In the genomic region with DNA sequence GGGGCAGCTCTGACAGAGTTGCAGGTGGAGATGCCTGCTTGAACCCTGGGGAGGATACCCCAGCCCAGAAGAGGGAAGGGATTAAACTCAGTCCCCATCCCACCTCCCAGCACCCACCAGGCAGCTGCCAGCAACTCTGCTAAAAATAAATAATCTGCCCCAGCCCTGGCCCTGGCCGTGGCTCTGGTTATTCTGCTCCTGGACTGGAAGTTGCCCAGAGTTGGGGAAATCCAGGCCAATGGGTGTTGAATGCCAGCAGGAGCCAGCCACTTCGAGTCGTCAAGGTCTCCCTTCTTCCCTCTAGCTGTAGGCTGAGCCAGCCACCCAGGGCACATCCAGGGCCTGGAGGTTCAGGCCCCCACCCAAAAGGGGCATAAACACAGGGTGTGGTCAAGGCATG, we compare ENCODE assay signal across 10 cellular contexts. TPM values are rescaled to one million over a fixed set of nuclear protein-coding genes. Genes with fewer than 3 reads are reported as not detected.
DNase-seq lines count a peak whose midpoint lies in the region; ATAC-seq and TF ChIP-seq lines count a peak whose summit lies in the region.
"Had no signal": no experiment of that assay in that cellular context is flagged by ENCODE, and none has a peak within 500 bp of the region (broad histone marks: within the 10 kb centered on the region; RNA-seq: fewer than 3 reads in every experiment).

No MANE protein-coding gene starts in this region.

- no peaks in the 10 kb centered on the region for H3K9me3 Mint-ChIP-seq in activated naive CD8-positive, alpha-beta T cell (ENCODE audit: low read depth)
- H3K9me3 Mint-ChIP-seq in activated naive CD8-positive, alpha-beta T cell treated with anti-CD3 and anti-CD28 coated beads, Interleukin-2, amount 50 U/mL, for 24 hours, result no peaks in the 10 kb centered on the region

- peaks cover 3% of the 10 kb centered on the region for H3K4me1 Mint-ChIP-seq in activated naive CD8-positive, alpha-beta T cell (ENCODE audit: low read depth)
- peaks cover 23% of the 10 kb centered on the region for H3K4me1 Mint-ChIP-seq in activated naive CD8-positive, alpha-beta T cell treated with anti-CD3 and anti-CD28 coated beads, Interleukin-2, amount 50 U/mL, for 24 hours

- intact Hi-C loops in esophagus squamous epithelium (cut with DNase I), result no loop called here
- intact Hi-C loops in uterus (cut with DNase I; ENCODE audit: low total_unique reads), result no loop called here

- peaks cover 9% of the 10 kb centered on the region for H3K27me3 Mint-ChIP-seq in activated naive CD8-positive, alpha-beta T cell
- peaks cover 38% of the 10 kb centered on the region for H3K27me3 Mint-ChIP-seq in activated naive CD8-positive, alpha-beta T cell treated with anti-CD3 and anti-CD28 coated beads, Interleukin-2, amount 50 U/mL, for 24 hours

- H3K27me3 ChIP-seq in esophagus squamous epithelium (peaks cover 0 to 35% (median 0%) of the 10 kb centered on the region in 4 donors), muscle layer of duodenum (ENCODE audit: low read depth, low read length) (peaks cover 7% of the 10 kb centered on the region), uterus (no peaks in the 10 kb centered on the region), HAP-1 (ENCODE audit: low read depth) (peaks cover 10% of the 10 kb centered on the region)

- H3K4me3 ChIP-seq in esophagus squamous epithelium (peak overlapping the region in 2 of 4 donors; percentile 68 to 73), muscle layer of duodenum (ENCODE audit: low read depth in 1 of 2, low read length in 2 of 2) (peak overlapping the region in 1 of 2 donors; percentile 77), uterus (no peak overlapping the region), HAP-1 (no peak overlapping the region)

- in situ Hi-C loops in HAP-1 (cut with MboI; ENCODE audit: low sequenced_read_pairs), result no loop called here

- H3K36me3 ChIP-seq in esophagus squamous epithelium (peaks cover 0 to 29% (median 0%) of the 10 kb centered on the region in 3 donors), muscle layer of duodenum (ENCODE audit: control insufficient read depth in 1 of 2, insufficient read depth in 2 of 2, low read length in 2 of 2) (no peaks in the 10 kb centered on the region), uterus (no peaks in the 10 kb centered on the region), HAP-1 (replicated peaks) (no peaks in the 10 kb centered on the region)

- H3K9me3 ChIP-seq in esophagus squamous epithelium, result no peaks in the 10 kb centered on the region
- H3K9me3 ChIP-seq in muscle layer of duodenum (ENCODE audit: control insufficient read depth in 1 of 2, low read length in 2 of 2), result no peaks in the 10 kb centered on the region
- no peaks in the 10 kb centered on the region for H3K9me3 ChIP-seq in uterus
- no peaks in the 10 kb centered on the region for H3K9me3 ChIP-seq in HAP-1

- 23 to 29% methylated on average over 1 to 3 of the region's 3 CpGs for WGBS in esophagus squamous epithelium, 2 donors

- H3K27ac ChIP-seq in esophagus squamous epithelium, result peak overlapping the region; percentile 45 to 90 (median 85)
- peak overlapping the region; percentile 63 for H3K27ac ChIP-seq in muscle layer of duodenum (ENCODE audit: low read length)
- H3K27ac ChIP-seq in uterus, result peak overlapping the region; percentile 79 to 82

- peak overlapping the region; percentile 20 for H3K4me3 Mint-ChIP-seq in activated naive CD8-positive, alpha-beta T cell
- H3K4me3 Mint-ChIP-seq in activated naive CD8-positive, alpha-beta T cell treated with anti-CD3 and anti-CD28 coated beads, Interleukin-2, amount 50 U/mL, for 24 hours, result no peak overlapping the region

- no peak for DNase-seq in activated naive CD8-positive, alpha-beta T cell treated with anti-CD3 and anti-CD28 coated beads, Interleukin-2, amount 50 U/mL, for 24 hours
- DNase-seq in esophagus squamous epithelium (lab: John Stamatoyannopoulos, UW) (no peak), uterus (no peak), HAP-1 (ENCODE audit: low spot score in 2 of 2) (no peak)

- no peaks in the 10 kb centered on the region for H3K36me3 Mint-ChIP-seq in activated naive CD8-positive, alpha-beta T cell
- H3K36me3 Mint-ChIP-seq in activated naive CD8-positive, alpha-beta T cell treated with anti-CD3 and anti-CD28 coated beads, Interleukin-2, amount 50 U/mL, for 24 hours (ENCODE audit: low read depth), result no peaks in the 10 kb centered on the region

- ATAC-seq in activated naive CD8-positive, alpha-beta T cell treated with anti-CD3 and anti-CD28 coated beads, Interleukin-2, amount 50 U/mL, for 24 hours, result no peak
- ATAC-seq in GM21529 (IDR thresholded peaks at IDR 0.05; ENCODE audit: unreplicated experiment), result no peak
- no peak for ATAC-seq in GM18907 (IDR thresholded peaks at IDR 0.05; ENCODE audit: unreplicated experiment)

- H3K4me1 ChIP-seq in esophagus squamous epithelium (peaks cover 40 to 100% (median 51%) of the 10 kb centered on the region in 3 donors), muscle layer of duodenum (ENCODE audit: control insufficient read depth in 1 of 2, insufficient read depth in 2 of 2, low read length in 2 of 2) (peaks cover 0 to 54% of the 10 kb centered on the region in 2 donors), uterus (peaks cover 0 to 4% of the 10 kb centered on the region in 2 donors), HAP-1 (no peaks in the 10 kb centered on the region; the same call in 1 of the 2 replicates)

- no peak overlapping the region for H3K27ac Mint-ChIP-seq in activated naive CD8-positive, alpha-beta T cell
- no peak overlapping the region for H3K27ac Mint-ChIP-seq in activated naive CD8-positive, alpha-beta T cell treated with anti-CD3 and anti-CD28 coated beads, Interleukin-2, amount 50 U/mL, for 24 hours

- TF ChIP-seq POLR2A in esophagus squamous epithelium (IDR thresholded peaks at IDR 0.05) (no peak), uterus (IDR thresholded peaks at IDR 0.05) (no peak)

- TF ChIP-seq CTCF in esophagus squamous epithelium (IDR thresholded peaks at IDR 0.05), result no peak
- no peak for TF ChIP-seq CTCF in uterus (IDR thresholded peaks at IDR 0.05)

RNA-seq across cellular contexts. Expression of gene RRAD, which starts 0.8 kb away (rescaled TPM):
- total RNA-seq in esophagus squamous epithelium (100 to 1,000 TPM in 2 of 4 donors, 10 to 100 TPM in 2; 68.7 to 208 (median 129) TPM), uterus (10 to 100 TPM in 3 of 4 donors, 1 to 10 TPM in 1; 7.5 to 32.8 (median 18.8) TPM)

RNA-seq across cellular contexts. Expression of gene CDH16, which starts 7.5 kb away (rescaled TPM):
- total RNA-seq in esophagus squamous epithelium, result 1 to 10 TPM; 1.9 to 6.3 (median 4.1) TPM
- 10 to 100 TPM in 1 of 4 donors, not detected in 3; 12.6 TPM for total RNA-seq in uterus
- total RNA-seq: GM12878, urinary bladder had no signal

RNA-seq across cellular contexts. Expression of gene CIAO2B, which starts 8.0 kb away (rescaled TPM):
- total RNA-seq in esophagus squamous epithelium, result 100 to 1,000 TPM; 112 to 153 (median 126) TPM
- 10 to 100 TPM; 15.9 to 76.8 (median 74.2) TPM for total RNA-seq in uterus

RNA-seq across cellular contexts. Expression of gene CES2, which starts 9.1 kb away (rescaled TPM):
- total RNA-seq in esophagus squamous epithelium (100 to 1,000 TPM; 120 to 250 (median 170) TPM), uterus (10 to 100 TPM; 15.0 to 51.0 (median 26.0) TPM)

RNA-seq across cellular contexts. Expression of gene CES3, which starts 34.9 kb away (rescaled TPM):
- total RNA-seq in esophagus squamous epithelium, result 1 to 10 TPM; 1.5 to 7.1 (median 3.6) TPM
- 1 to 10 TPM in 2 of 4 donors, under 1 TPM in 2; 0.51 to 2.8 (median 0.86) TPM for total RNA-seq in uterus
- total RNA-seq: urinary bladder had no signal
